9 cellular contexts compared by ENCODE assay signal in the genomic region with DNA sequence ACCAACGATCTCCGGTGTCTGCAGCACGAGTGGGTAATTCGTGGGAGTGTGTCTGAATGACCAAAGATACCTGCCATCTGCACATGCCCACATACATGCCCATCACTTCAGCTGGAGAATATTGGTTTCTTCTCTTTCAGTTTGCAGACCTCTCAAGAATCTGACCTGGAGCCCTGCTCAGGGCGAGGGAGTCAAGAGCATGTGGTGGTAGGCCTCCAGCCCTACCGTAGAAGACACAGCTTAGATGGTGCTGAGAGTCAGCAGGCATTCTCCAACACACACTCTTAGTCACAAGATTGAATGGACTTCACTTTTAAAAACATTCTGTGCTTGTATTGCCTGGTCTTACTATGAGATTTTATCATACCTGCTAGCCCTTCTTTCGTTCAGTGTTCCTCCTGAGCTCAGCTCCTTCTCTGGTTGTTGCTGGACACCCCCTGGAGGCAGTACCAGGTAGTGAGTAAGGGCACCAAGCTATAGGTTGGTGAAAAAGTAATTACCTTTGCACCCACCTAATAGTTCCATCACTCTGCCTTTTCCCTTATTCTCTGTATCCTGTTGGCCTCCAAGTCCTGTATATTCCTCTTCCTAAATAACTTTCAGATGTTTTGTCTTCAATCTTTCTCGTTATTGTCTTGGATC.
A peak's percentile ranks its signal among the peaks of the same experiment; 100 is the strongest.
DNase-seq lines count a peak whose midpoint lies in the region; ATAC-seq and TF ChIP-seq lines count a peak whose summit lies in the region.
"Had no signal": no experiment of that assay in that cellular context is flagged by ENCODE, and none has a peak within 500 bp of the region (broad histone marks: within the 10 kb centered on the region; RNA-seq: fewer than 3 reads in every experiment).

No MANE protein-coding gene starts in this region.

- no peak overlapping the region for H3K4me2 ChIP-seq in smooth muscle cell

- H2AFZ ChIP-seq in smooth muscle cell (ENCODE audit: low read depth): no peak overlapping the region

- peak; percentile 2 for DNase-seq in NCI-H1694 treated with DMSO at 0.1 percent for 48 hours (lab: John Stamatoyannopoulos, UW)
- DNase-seq in NCI-H1694 (lab: John Stamatoyannopoulos, UW): no peak
- peak; percentile 42 for DNase-seq in NCI-H1092 treated with DMSO at 0.1 percent for 48 hours (lab: John Stamatoyannopoulos, UW)
- DNase-seq in esophagus muscularis mucosa (ENCODE audit: extremely low spot score): no peak
- no peak for DNase-seq in smooth muscle cell (lab: John Stamatoyannopoulos, UW; ENCODE audit: unreplicated experiment)
- DNase-seq in CD1c-positive myeloid dendritic cell (ENCODE audit: extremely low spot score): no peak
- DNase-seq: activated gamma-delta T cell treated with Interleukin-2 at 50 U/mL for 16 hours had no signal

- TF ChIP-seq POLR2A in esophagus muscularis mucosa (IDR thresholded peaks at IDR 0.05; ENCODE audit: low read depth): no peak

- H3K9me3 ChIP-seq in esophagus muscularis mucosa: no peaks in the 10 kb centered on the region
- H3K9me3 ChIP-seq in smooth muscle cell (replicated peaks; ENCODE audit: low read depth): no peaks in the 10 kb centered on the region

- H3K27ac ChIP-seq in esophagus muscularis mucosa (replicated peaks in 1 of 4): no peak overlapping the region
- H3K27ac ChIP-seq in smooth muscle cell (ENCODE audit: low read depth): no peak overlapping the region

- intact Hi-C loops in esophagus muscularis mucosa (cut with DNase I): loop anchor here (10.0 kb wide), 1 partner anchor 240 kb away; no protein-coding TSS in a partner anchor

- no peaks in the 10 kb centered on the region for H4K20me1 ChIP-seq in smooth muscle cell (ENCODE audit: low read depth)

- no peaks in the 10 kb centered on the region for H3K79me2 ChIP-seq in smooth muscle cell (ENCODE audit: low read depth)

- 75% methylated on average over 7 of the region's 8 CpGs for WGBS in esophagus muscularis mucosa
- WGBS in smooth muscle cell (ENCODE audit: low lambda C conversion rate): 85% methylated on average over 8 of the region's 8 CpGs

- H3K36me3 ChIP-seq in esophagus muscularis mucosa (no peaks in the 10 kb centered on the region), smooth muscle cell (ENCODE audit: low read depth) (no peaks in the 10 kb centered on the region)

- ATAC-seq in HG02623 (IDR thresholded peaks at IDR 0.05; ENCODE audit: unreplicated experiment) (no peak), GM21526 (IDR thresholded peaks at IDR 0.05; ENCODE audit: low FRiP score, unreplicated experiment) (no peak)

- no peaks in the 10 kb centered on the region for H3F3A ChIP-seq in smooth muscle cell (ENCODE audit: low read depth)

- H3K9ac ChIP-seq in smooth muscle cell (ENCODE audit: low read depth): no peak overlapping the region

- no peaks in the 10 kb centered on the region for H3K4me1 ChIP-seq in esophagus muscularis mucosa
- H3K4me1 ChIP-seq in smooth muscle cell (ENCODE audit: low read depth): no peaks in the 10 kb centered on the region

- TF ChIP-seq CTCF in esophagus muscularis mucosa (IDR thresholded peaks at IDR 0.05) (peak; percentile 45 to 53 (median 47)), smooth muscle cell (IDR thresholded peaks at IDR 0.05; ENCODE audit: borderline replicate concordance, insufficient read depth, poor library complexity, severe bottlenecking) (peak; percentile 36)

- no peak for TF ChIP-seq EP300 in esophagus muscularis mucosa (IDR thresholded peaks at IDR 0.05)

- H3K4me3 ChIP-seq in esophagus muscularis mucosa: no peak overlapping the region
- H3K4me3 ChIP-seq in smooth muscle cell: no peak overlapping the region

- H3K27me3 ChIP-seq in esophagus muscularis mucosa: no peaks in the 10 kb centered on the region
- peaks cover 48% of the 10 kb centered on the region for H3K27me3 ChIP-seq in smooth muscle cell (ENCODE audit: low read depth)

Comparison
In these comparisons a context has a peak if more than half of its experiments do, and no peak if none do; other contexts are left out.
1. DNase-seq: peak in NCI-H1694 treated with DMSO at 0.1 percent for 48 hours (single experiment) and NCI-H1092 treated with DMSO at 0.1 percent for 48 hours (single experiment); none in NCI-H1694 (single experiment), esophagus muscularis mucosa (single experiment), smooth muscle cell (single experiment) and CD1c-positive myeloid dendritic cell (single experiment).